ENCODE assay signal across 8 cellular contexts in genomic region chr3:18425641-18426403, GRCh38. TPM values are rescaled to one million over a fixed set of nuclear protein-coding genes. Genes with fewer than 3 reads are reported as not detected.
DNase-seq lines count a peak whose midpoint lies in the region; ATAC-seq and TF ChIP-seq lines count a peak whose summit lies in the region.

No MANE protein-coding gene starts in this region.

- H4K20me1 ChIP-seq in BLaER1 (peaks cover 53% of the 10 kb centered on the region), hepatocyte (ENCODE audit: insufficient read depth, poor library complexity, severe bottlenecking) (no peaks in the 10 kb centered on the region)

- H3K27me3 Mint-ChIP-seq in activated naive CD8-positive, alpha-beta T cell treated with anti-CD3 and anti-CD28 coated beads, Interleukin-2, amount 10 ng/mL, durations not matched to agents 7 days and 5 days = no peaks in the 10 kb centered on the region

- ATAC-seq in activated naive CD8-positive, alpha-beta T cell treated with anti-CD3 and anti-CD28 coated beads, Interleukin-2, amount 10 ng/mL, durations not matched to agents 7 days and 5 days (ENCODE audit: low read depth) = peak; percentile 54
- no peak for ATAC-seq in HG03439 (IDR thresholded peaks at IDR 0.05; ENCODE audit: unreplicated experiment)

- H3K36me3 ChIP-seq in BLaER1 = peaks cover 2% of the 10 kb centered on the region
- H3K36me3 ChIP-seq in HUES6 (ENCODE audit: control insufficient read depth, insufficient read depth, low read length) = no peaks in the 10 kb centered on the region; the same call in 1 of the 2 replicates
- H3K36me3 ChIP-seq in hepatocyte (replicated peaks; ENCODE audit: insufficient read depth, low read depth) = no peaks in the 10 kb centered on the region

- no peaks in the 10 kb centered on the region for H3K9me3 Mint-ChIP-seq in activated naive CD8-positive, alpha-beta T cell treated with anti-CD3 and anti-CD28 coated beads, Interleukin-2, amount 10 ng/mL, durations not matched to agents 7 days and 5 days

- DNase-seq in SK-N-DZ (ENCODE audit: low spot score) = peak; percentile 89
- peak; percentile 80 for DNase-seq in activated naive CD8-positive, alpha-beta T cell treated with anti-CD3 and anti-CD28 coated beads, Interleukin-2, amount 10 ng/mL, durations not matched to agents 7 days and 5 days
- DNase-seq in hepatocyte (ENCODE audit: low spot score) = peak; percentile 78
- DNase-seq in skeletal muscle cell (ENCODE audit: low read depth) = no peak
- no peak for DNase-seq in H4 (ENCODE audit: low spot score)

- peak overlapping the region; percentile 86 for H3K4me2 ChIP-seq in BLaER1
- H3K4me2 ChIP-seq in hepatocyte = peak overlapping the region; percentile 96

- H3K27me3 ChIP-seq in BLaER1 = no peaks in the 10 kb centered on the region
- H3K27me3 ChIP-seq in HUES6 (ENCODE audit: control insufficient read depth, insufficient read depth, low read length) = 0 out of 2 replicates have a peak, but pooled peaks cover 7% of the 10 kb centered on the region
- no peaks in the 10 kb centered on the region for H3K27me3 ChIP-seq in hepatocyte

- peak overlapping the region; percentile 97 for H2AFZ ChIP-seq in hepatocyte

- H3K27ac Mint-ChIP-seq in activated naive CD8-positive, alpha-beta T cell treated with anti-CD3 and anti-CD28 coated beads, Interleukin-2, amount 10 ng/mL, durations not matched to agents 7 days and 5 days = peak overlapping the region; percentile 91

- no peaks in the 10 kb centered on the region for H3K9me3 ChIP-seq in BLaER1
- H3K9me3 ChIP-seq in HUES6 (ENCODE audit: control insufficient read depth, insufficient read depth, low read depth, low read length) = no peaks in the 10 kb centered on the region
- no peaks in the 10 kb centered on the region for H3K9me3 ChIP-seq in hepatocyte (ENCODE audit: low read depth)

- WGBS in hepatocyte (ENCODE audit: low lambda C conversion rate, missing lambda C conversion rate) = under 1% methylated on average over 32 of the region's 51 CpGs

- H3K79me2 ChIP-seq in hepatocyte = peaks cover 33% of the 10 kb centered on the region

- no peaks in the 10 kb centered on the region for H3K9me2 ChIP-seq in hepatocyte (replicated peaks; ENCODE audit: insufficient read depth)

- peak overlapping the region; percentile 94 for H3K27ac ChIP-seq in BLaER1
- H3K27ac ChIP-seq in HUES6 (ENCODE audit: low read depth, low read length) = no peak overlapping the region; the same call in 1 of the 2 replicates
- H3K27ac ChIP-seq in hepatocyte = peak overlapping the region; percentile 91

- H3K4me1 ChIP-seq in BLaER1 (peaks cover 37% of the 10 kb centered on the region), HUES6 (ENCODE audit: control insufficient read depth, insufficient read depth, low read length) (peaks cover 14% of the 10 kb centered on the region; the same call in 1 of the 2 replicates), hepatocyte (ENCODE audit: insufficient read depth) (no peaks in the 10 kb centered on the region)

- TF ChIP-seq CTCF in hepatocyte (IDR thresholded peaks at IDR 0.05; ENCODE audit: poor library complexity) = no peak

- H3K4me1 Mint-ChIP-seq in activated naive CD8-positive, alpha-beta T cell treated with anti-CD3 and anti-CD28 coated beads, Interleukin-2, amount 10 ng/mL, durations not matched to agents 7 days and 5 days = peaks cover 54% of the 10 kb centered on the region

- POLR2A ChIA-PET in activated naive CD8-positive, alpha-beta T cell treated with anti-CD3 and anti-CD28 coated beads, Interleukin-2, amount 10 ng/mL, durations not matched to agents 7 days and 5 days (lab: Charles Lee) = interaction anchor here (0.6 to 13.2 kb wide), 4 partner anchors 8 to 24 kb away, joined by 3 to 385 read pairs (median 62); no protein-coding TSS in a partner anchor

- peaks cover 51% of the 10 kb centered on the region for H3K36me3 Mint-ChIP-seq in activated naive CD8-positive, alpha-beta T cell treated with anti-CD3 and anti-CD28 coated beads, Interleukin-2, amount 10 ng/mL, durations not matched to agents 7 days and 5 days

- H3K4me3 ChIP-seq in BLaER1 (peak overlapping the region; percentile 86), HUES6 (ENCODE audit: low read depth, low read length) (peak overlapping the region; percentile 97), hepatocyte (peak overlapping the region; percentile 99), skeletal muscle cell (ENCODE audit: low read depth, low read length) (peak overlapping the region; percentile 82)

- peak overlapping the region; percentile 94 for H3K9ac ChIP-seq in BLaER1
- H3K9ac ChIP-seq in HUES6 (ENCODE audit: low read length) = peak overlapping the region; percentile 44

- H3K4me3 Mint-ChIP-seq in activated naive CD8-positive, alpha-beta T cell treated with anti-CD3 and anti-CD28 coated beads, Interleukin-2, amount 10 ng/mL, durations not matched to agents 7 days and 5 days = peak overlapping the region; percentile 87

RNA-seq across cellular contexts. Expression of gene SATB1, which starts 0.7 kb away (rescaled TPM):
- 60.7 and 66.5 TPM in 2 replicates for polyA plus RNA-seq in SK-N-DZ (2014; cell fraction: cytosol; rRNA removed)
- 36.4 and 76.3 TPM in 2 replicates for polyA plus RNA-seq in SK-N-DZ (2014; cell fraction: nucleus; rRNA removed)
- total RNA-seq in activated naive CD8-positive, alpha-beta T cell treated with anti-CD3 and anti-CD28 coated beads, Interleukin-2, amount 10 ng/mL, durations not matched to agents 7 days and 5 days = 100 to 1,000 TPM; 281 to 288 TPM
- total RNA-seq in hepatocyte = 26.4 and 30.7 TPM in 2 replicates
- 5.7 and 10.0 TPM in 2 replicates for polyA plus RNA-seq in hepatocyte
- total RNA-seq in H4 (2014; rRNA removed; shearing (Covaris generic)) = 4.8 and 5.8 TPM in 2 replicates

Comparison
In these comparisons a context has a peak if more than half of its experiments do, and no peak if none do; other contexts are left out.
1. DNase-seq: peak in SK-N-DZ (single experiment), activated naive CD8-positive, alpha-beta T cell treated with anti-CD3 and anti-CD28 coated beads, Interleukin-2, amount 10 ng/mL, durations not matched to agents 7 days and 5 days (single experiment) and hepatocyte (single experiment); none in skeletal muscle cell (single experiment) and H4 (single experiment).
2. Peak in every context shown above with its lines, with median percentiles within 50 percentile points of each other: H3K4me3 ChIP-seq.